Comparison of ENCODE assay signal across 1 cellular context in the genomic region with DNA sequence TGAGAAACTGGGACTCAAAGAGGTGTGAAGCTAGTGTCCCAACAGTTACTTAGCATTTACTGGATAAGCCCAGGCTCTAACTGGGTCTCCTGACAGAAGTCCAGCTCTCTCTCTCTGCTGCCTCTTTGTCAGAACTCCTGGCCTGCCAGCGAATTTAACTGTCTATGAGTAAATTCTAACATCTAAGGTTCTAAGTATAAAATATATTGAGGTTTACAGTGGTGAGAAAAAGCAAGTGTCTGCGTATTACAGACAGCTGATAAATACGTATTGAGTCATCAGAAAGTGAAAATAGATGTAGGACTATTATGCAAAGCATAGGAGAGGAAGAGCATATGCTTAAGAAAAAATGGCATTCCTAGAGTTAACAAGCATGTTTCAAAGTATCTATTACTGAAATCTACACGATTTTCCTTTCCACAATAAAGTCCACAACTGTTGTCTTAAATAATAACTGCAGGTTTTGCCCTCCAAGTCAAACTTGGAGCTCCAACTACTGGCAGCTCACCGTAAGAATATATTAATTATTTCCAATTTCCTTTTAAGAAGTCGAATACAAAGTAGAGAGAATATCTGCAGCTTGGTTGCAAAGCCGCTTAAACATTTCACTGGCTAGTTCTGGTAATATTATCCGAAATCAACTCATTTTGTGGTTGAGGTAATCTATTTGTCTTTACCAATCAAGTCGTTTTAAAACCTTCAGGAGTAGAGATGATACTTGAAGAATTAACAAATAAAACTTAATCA.
TF ChIP-seq lines count a peak whose summit lies in the region.

No MANE protein-coding gene starts in this region.

TF ChIP-seq in GM12878, 131 proteins besides CTCF, POLR2A, EP300 and RAD21 (continued from another document and continues in another):
- TF ChIP-seq, protein P1, sequence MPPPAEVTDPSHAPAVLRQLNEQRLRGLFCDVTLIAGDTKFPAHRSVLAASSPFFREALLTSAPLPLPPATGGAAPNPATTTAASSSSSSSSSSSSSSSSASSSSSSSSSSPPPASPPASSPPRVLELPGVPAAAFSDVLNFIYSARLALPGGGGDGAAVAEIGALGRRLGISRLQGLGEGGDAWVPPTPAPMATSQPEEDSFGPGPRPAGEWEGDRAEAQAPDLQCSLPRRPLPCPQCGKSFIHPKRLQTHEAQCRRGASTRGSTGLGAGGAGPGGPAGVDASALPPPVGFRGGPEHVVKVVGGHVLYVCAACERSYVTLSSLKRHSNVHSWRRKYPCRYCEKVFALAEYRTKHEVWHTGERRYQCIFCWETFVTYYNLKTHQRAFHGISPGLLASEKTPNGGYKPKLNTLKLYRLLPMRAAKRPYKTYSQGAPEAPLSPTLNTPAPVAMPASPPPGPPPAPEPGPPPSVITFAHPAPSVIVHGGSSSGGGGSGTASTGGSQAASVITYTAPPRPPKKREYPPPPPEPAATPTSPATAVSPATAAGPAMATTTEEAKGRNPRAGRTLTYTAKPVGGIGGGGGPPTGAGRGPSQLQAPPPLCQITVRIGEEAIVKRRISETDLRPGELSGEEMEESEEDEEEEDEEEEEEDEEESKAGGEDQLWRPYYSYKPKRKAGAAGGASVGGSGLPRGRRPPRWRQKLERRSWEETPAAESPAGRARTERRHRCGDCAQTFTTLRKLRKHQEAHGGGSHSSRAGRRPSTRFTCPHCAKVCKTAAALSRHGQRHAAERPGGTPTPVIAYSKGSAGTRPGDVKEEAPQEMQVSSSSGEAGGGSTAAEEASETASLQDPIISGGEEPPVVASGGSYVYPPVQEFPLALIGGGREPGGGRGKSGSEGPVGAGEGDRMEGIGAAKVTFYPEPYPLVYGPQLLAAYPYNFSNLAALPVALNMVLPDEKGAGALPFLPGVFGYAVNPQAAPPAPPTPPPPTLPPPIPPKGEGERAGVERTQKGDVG (CRISPR knock-in tag; IDR thresholded peaks at IDR 0.05) = no peak
- TF ChIP-seq TCF7 (IDR thresholded peaks at IDR 0.05; ENCODE audit: borderline replicate concordance) (no peak), FOS (IDR thresholded peaks at IDR 0.05; ENCODE audit: borderline replicate concordance, extremely low read depth, insufficient read length) (no peak), MTA2 (IDR thresholded peaks at IDR 0.05; ENCODE audit: low read depth) (no peak), LARP7 (IDR thresholded peaks at IDR 0.05) (no peak), ZNF217 (IDR thresholded peaks at IDR 0.05) (no peak), ETV6 (conservative IDR thresholded peaks at IDR 0.05 in 1 of 2, IDR thresholded peaks at IDR 0.05 in 1 of 2; ENCODE audit: borderline replicate concordance in 1 of 2, low read depth in 1 of 2) (no peak), ZZZ3 (IDR thresholded peaks at IDR 0.05; ENCODE audit: control insufficient read depth, insufficient read length, low read depth) (no peak), CBFB (IDR thresholded peaks at IDR 0.05; ENCODE audit: low read depth) (no peak), MEF2A (IDR thresholded peaks at IDR 0.05; ENCODE audit: insufficient read depth, low read depth, low read length) (no peak), SUZ12 (IDR thresholded peaks at IDR 0.05; ENCODE audit: unreplicated experiment) (no peak), ZNF622 (IDR thresholded peaks at IDR 0.05) (no peak), KAT2A (conservative IDR thresholded peaks at IDR 0.05; ENCODE audit: control insufficient read depth, low read depth, low read length) (no peak), CHD1 (IDR thresholded peaks at IDR 0.05; ENCODE audit: low read depth, low read length) (no peak), YY1 (IDR thresholded peaks at IDR 0.05; ENCODE audit: low read depth, low read length) (no peak), MYB (IDR thresholded peaks at IDR 0.05; ENCODE audit: borderline replicate concordance, low read depth, low read length) (no peak), ESRRA (IDR thresholded peaks at IDR 0.05; ENCODE audit: low read length) (no peak), SMAD5 (IDR thresholded peaks at IDR 0.05; ENCODE audit: low read depth) (no peak), ASH2L (IDR thresholded peaks at IDR 0.05; ENCODE audit: borderline replicate concordance, low read depth) (peak; percentile 63; the same call in 1 of the 2 replicates), CHD4 (IDR thresholded peaks at IDR 0.05) (no peak), SIN3A (IDR thresholded peaks at IDR 0.05; ENCODE audit: low read depth, low read length) (no peak), TCF12 (IDR thresholded peaks at IDR 0.05; ENCODE audit: low read depth, low read length) (0 out of 2 replicates have a peak, but pooled peaks have one; percentile 11), HCFC1 (IDR thresholded peaks at IDR 0.05; ENCODE audit: low read length) (no peak), SREBF2 (IDR thresholded peaks at IDR 0.05; ENCODE audit: low read length) (no peak), SP1 (IDR thresholded peaks at IDR 0.05; ENCODE audit: low read depth, low read length) (no peak), IKZF1 (conservative IDR thresholded peaks at IDR 0.05) (no peak), SUPT20H (IDR thresholded peaks at IDR 0.05; ENCODE audit: borderline replicate concordance, control insufficient read depth, low read depth, low read length) (no peak), MXI1 (IDR thresholded peaks at IDR 0.05; ENCODE audit: low read depth, low read length) (no peak), RBBP5 (conservative IDR thresholded peaks at IDR 0.05) (no peak), SREBF1 (IDR thresholded peaks at IDR 0.05; ENCODE audit: low read length) (no peak), NR2C1 (IDR thresholded peaks at IDR 0.05) (no peak), MEF2B (IDR thresholded peaks at IDR 0.05; ENCODE audit: partially characterized antibody, poor library complexity, severe bottlenecking) (no peak), ZNF384 (IDR thresholded peaks at IDR 0.05; ENCODE audit: borderline replicate concordance, low read depth, low read length) (no peak)
- TF ChIP-seq, protein P2, sequence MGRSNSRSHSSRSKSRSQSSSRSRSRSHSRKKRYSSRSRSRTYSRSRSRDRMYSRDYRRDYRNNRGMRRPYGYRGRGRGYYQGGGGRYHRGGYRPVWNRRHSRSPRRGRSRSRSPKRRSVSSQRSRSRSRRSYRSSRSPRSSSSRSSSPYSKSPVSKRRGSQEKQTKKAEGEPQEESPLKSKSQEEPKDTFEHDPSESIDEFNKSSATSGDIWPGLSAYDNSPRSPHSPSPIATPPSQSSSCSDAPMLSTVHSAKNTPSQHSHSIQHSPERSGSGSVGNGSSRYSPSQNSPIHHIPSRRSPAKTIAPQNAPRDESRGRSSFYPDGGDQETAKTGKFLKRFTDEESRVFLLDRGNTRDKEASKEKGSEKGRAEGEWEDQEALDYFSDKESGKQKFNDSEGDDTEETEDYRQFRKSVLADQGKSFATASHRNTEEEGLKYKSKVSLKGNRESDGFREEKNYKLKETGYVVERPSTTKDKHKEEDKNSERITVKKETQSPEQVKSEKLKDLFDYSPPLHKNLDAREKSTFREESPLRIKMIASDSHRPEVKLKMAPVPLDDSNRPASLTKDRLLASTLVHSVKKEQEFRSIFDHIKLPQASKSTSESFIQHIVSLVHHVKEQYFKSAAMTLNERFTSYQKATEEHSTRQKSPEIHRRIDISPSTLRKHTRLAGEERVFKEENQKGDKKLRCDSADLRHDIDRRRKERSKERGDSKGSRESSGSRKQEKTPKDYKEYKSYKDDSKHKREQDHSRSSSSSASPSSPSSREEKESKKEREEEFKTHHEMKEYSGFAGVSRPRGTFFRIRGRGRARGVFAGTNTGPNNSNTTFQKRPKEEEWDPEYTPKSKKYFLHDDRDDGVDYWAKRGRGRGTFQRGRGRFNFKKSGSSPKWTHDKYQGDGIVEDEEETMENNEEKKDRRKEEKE (IDR thresholded peaks at IDR 0.05) = no peak
- TF ChIP-seq, protein P3, sequence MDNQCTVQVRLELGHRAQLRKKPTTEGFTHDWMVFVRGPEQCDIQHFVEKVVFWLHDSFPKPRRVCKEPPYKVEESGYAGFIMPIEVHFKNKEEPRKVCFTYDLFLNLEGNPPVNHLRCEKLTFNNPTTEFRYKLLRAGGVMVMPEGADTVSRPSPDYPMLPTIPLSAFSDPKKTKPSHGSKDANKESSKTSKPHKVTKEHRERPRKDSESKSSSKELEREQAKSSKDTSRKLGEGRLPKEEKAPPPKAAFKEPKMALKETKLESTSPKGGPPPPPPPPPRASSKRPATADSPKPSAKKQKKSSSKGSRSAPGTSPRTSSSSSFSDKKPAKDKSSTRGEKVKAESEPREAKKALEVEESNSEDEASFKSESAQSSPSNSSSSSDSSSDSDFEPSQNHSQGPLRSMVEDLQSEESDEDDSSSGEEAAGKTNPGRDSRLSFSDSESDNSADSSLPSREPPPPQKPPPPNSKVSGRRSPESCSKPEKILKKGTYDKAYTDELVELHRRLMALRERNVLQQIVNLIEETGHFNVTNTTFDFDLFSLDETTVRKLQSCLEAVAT (IDR thresholded peaks at IDR 0.05) = no peak
- TF ChIP-seq, protein P4, sequence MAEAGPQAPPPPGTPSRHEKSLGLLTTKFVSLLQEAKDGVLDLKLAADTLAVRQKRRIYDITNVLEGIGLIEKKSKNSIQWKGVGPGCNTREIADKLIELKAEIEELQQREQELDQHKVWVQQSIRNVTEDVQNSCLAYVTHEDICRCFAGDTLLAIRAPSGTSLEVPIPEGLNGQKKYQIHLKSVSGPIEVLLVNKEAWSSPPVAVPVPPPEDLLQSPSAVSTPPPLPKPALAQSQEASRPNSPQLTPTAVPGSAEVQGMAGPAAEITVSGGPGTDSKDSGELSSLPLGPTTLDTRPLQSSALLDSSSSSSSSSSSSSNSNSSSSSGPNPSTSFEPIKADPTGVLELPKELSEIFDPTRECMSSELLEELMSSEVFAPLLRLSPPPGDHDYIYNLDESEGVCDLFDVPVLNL (IDR thresholded peaks at IDR 0.05; ENCODE audit: low read depth, low read length) = no peak
- TF ChIP-seq, protein P5, sequence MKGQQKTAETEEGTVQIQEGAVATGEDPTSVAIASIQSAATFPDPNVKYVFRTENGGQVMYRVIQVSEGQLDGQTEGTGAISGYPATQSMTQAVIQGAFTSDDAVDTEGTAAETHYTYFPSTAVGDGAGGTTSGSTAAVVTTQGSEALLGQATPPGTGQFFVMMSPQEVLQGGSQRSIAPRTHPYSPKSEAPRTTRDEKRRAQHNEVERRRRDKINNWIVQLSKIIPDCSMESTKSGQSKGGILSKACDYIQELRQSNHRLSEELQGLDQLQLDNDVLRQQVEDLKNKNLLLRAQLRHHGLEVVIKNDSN (IDR thresholded peaks at IDR 0.05; ENCODE audit: borderline replicate concordance, extremely low read length, insufficient read depth, low read depth, low read length) = no peak
- TF ChIP-seq, protein P6, sequence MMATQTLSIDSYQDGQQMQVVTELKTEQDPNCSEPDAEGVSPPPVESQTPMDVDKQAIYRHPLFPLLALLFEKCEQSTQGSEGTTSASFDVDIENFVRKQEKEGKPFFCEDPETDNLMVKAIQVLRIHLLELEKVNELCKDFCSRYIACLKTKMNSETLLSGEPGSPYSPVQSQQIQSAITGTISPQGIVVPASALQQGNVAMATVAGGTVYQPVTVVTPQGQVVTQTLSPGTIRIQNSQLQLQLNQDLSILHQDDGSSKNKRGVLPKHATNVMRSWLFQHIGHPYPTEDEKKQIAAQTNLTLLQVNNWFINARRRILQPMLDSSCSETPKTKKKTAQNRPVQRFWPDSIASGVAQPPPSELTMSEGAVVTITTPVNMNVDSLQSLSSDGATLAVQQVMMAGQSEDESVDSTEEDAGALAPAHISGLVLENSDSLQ (IDR thresholded peaks at IDR 0.05) = peak; percentile 54; the same call in 1 of the 2 replicates
- TF ChIP-seq, protein P7, sequence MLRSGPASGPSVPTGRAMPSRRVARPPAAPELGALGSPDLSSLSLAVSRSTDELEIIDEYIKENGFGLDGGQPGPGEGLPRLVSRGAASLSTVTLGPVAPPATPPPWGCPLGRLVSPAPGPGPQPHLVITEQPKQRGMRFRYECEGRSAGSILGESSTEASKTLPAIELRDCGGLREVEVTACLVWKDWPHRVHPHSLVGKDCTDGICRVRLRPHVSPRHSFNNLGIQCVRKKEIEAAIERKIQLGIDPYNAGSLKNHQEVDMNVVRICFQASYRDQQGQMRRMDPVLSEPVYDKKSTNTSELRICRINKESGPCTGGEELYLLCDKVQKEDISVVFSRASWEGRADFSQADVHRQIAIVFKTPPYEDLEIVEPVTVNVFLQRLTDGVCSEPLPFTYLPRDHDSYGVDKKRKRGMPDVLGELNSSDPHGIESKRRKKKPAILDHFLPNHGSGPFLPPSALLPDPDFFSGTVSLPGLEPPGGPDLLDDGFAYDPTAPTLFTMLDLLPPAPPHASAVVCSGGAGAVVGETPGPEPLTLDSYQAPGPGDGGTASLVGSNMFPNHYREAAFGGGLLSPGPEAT (IDR thresholded peaks at IDR 0.05; ENCODE audit: low read depth) = no peak
- TF ChIP-seq, protein P8, sequence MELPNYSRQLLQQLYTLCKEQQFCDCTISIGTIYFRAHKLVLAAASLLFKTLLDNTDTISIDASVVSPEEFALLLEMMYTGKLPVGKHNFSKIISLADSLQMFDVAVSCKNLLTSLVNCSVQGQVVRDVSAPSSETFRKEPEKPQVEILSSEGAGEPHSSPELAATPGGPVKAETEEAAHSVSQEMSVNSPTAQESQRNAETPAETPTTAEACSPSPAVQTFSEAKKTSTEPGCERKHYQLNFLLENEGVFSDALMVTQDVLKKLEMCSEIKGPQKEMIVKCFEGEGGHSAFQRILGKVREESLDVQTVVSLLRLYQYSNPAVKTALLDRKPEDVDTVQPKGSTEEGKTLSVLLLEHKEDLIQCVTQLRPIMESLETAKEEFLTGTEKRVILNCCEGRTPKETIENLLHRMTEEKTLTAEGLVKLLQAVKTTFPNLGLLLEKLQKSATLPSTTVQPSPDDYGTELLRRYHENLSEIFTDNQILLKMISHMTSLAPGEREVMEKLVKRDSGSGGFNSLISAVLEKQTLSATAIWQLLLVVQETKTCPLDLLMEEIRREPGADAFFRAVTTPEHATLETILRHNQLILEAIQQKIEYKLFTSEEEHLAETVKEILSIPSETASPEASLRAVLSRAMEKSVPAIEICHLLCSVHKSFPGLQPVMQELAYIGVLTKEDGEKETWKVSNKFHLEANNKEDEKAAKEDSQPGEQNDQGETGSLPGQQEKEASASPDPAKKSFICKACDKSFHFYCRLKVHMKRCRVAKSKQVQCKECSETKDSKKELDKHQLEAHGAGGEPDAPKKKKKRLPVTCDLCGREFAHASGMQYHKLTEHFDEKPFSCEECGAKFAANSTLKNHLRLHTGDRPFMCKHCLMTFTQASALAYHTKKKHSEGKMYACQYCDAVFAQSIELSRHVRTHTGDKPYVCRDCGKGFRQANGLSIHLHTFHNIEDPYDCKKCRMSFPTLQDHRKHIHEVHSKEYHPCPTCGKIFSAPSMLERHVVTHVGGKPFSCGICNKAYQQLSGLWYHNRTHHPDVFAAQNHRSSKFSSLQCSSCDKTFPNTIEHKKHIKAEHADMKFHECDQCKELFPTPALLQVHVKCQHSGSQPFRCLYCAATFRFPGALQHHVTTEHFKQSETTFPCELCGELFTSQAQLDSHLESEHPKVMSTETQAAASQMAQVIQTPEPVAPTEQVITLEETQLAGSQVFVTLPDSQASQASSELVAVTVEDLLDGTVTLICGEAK (IDR thresholded peaks at IDR 0.05; ENCODE audit: borderline replicate concordance) = no peak
- TF ChIP-seq, protein P9, sequence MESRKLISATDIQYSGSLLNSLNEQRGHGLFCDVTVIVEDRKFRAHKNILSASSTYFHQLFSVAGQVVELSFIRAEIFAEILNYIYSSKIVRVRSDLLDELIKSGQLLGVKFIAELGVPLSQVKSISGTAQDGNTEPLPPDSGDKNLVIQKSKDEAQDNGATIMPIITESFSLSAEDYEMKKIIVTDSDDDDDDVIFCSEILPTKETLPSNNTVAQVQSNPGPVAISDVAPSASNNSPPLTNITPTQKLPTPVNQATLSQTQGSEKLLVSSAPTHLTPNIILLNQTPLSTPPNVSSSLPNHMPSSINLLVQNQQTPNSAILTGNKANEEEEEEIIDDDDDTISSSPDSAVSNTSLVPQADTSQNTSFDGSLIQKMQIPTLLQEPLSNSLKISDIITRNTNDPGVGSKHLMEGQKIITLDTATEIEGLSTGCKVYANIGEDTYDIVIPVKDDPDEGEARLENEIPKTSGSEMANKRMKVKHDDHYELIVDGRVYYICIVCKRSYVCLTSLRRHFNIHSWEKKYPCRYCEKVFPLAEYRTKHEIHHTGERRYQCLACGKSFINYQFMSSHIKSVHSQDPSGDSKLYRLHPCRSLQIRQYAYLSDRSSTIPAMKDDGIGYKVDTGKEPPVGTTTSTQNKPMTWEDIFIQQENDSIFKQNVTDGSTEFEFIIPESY (IDR thresholded peaks at IDR 0.05) = no peak
